In genomic region chr17:68035523-68036303, GRCh38 we compare ENCODE assay signal across 8 cellular contexts.
DNase-seq lines count a peak whose midpoint lies in the region; ATAC-seq, FAIRE-seq and TF ChIP-seq lines count a peak whose summit lies in the region.

TSS of gene KPNA2 (plus strand) at chr17:68035735. CDS start at chr17:68037133, 1,398 bp downstream.

- TF ChIP-seq POLR2A in GM19099 (IDR thresholded peaks at IDR 0.05; ENCODE audit: extremely low read depth, insufficient read length, low read depth): peak; percentile 91

- H3K36me3 Mint-ChIP-seq in central memory CD8-positive, alpha-beta T cell (ENCODE audit: insufficient read depth): peaks cover 31% of the 10 kb centered on the region

- peak within 1 kb of the TSS; percentile 82 for H3K27ac Mint-ChIP-seq in central memory CD8-positive, alpha-beta T cell (ENCODE audit: low read depth)

- H3K27me3 Mint-ChIP-seq in central memory CD8-positive, alpha-beta T cell: no peaks in the 10 kb centered on the region

- H3K4me1 Mint-ChIP-seq in central memory CD8-positive, alpha-beta T cell: peaks cover 10% of the 10 kb centered on the region

- DNase-seq in AG20443 (ENCODE audit: low spot score): peak; percentile 98
- DNase-seq in NCI-H446 treated with DMSO at 0.1 percent for 48 hours (lab: John Stamatoyannopoulos, UW): peak; percentile 95
- peak; percentile 83 to 88 for DNase-seq in central memory CD8-positive, alpha-beta T cell (ENCODE audit: low spot score in 2 of 2)
- peak; percentile 82 to 85 for DNase-seq in stimulated activated CD4-positive, alpha-beta T cell treated with anti-CD3 and anti-CD28 coated beads, Interleukin-12 subunit alpha, Interleukin-12 subunit beta, amount 100 ng/mL, for 24 hours (ENCODE audit: low read depth in 2 of 2)

- ATAC-seq in HG03378 (IDR thresholded peaks at IDR 0.05; ENCODE audit: unreplicated experiment): peak; percentile 87
- ATAC-seq in activated CD4-positive, CD25-positive, alpha-beta regulatory T cell treated with anti-CD3 and anti-CD28 coated beads, Interleukin-2, amount 50 U/mL, for 24 hours: peak; percentile 92 to 93
- peak; percentile 91 for ATAC-seq in central memory CD8-positive, alpha-beta T cell (replicated peaks; ENCODE audit: extremely low read depth, poor library complexity, severe bottlenecking)

- peak; percentile 17 for FAIRE-seq in islet of Langerhans (lab: Jason Lieb, UNC)

- peak within 1 kb of the TSS; percentile 82 for H3K4me3 Mint-ChIP-seq in central memory CD8-positive, alpha-beta T cell

- H3K9me3 Mint-ChIP-seq in central memory CD8-positive, alpha-beta T cell: no peaks in the 10 kb centered on the region

Comparison
In these comparisons a context has a peak if more than half of its experiments do, and no peak if none do; other contexts are left out.
1. Peak in every context shown above with its lines: DNase-seq and ATAC-seq.